Comparison of ENCODE assay signal across 8 cellular contexts in the genomic region with DNA sequence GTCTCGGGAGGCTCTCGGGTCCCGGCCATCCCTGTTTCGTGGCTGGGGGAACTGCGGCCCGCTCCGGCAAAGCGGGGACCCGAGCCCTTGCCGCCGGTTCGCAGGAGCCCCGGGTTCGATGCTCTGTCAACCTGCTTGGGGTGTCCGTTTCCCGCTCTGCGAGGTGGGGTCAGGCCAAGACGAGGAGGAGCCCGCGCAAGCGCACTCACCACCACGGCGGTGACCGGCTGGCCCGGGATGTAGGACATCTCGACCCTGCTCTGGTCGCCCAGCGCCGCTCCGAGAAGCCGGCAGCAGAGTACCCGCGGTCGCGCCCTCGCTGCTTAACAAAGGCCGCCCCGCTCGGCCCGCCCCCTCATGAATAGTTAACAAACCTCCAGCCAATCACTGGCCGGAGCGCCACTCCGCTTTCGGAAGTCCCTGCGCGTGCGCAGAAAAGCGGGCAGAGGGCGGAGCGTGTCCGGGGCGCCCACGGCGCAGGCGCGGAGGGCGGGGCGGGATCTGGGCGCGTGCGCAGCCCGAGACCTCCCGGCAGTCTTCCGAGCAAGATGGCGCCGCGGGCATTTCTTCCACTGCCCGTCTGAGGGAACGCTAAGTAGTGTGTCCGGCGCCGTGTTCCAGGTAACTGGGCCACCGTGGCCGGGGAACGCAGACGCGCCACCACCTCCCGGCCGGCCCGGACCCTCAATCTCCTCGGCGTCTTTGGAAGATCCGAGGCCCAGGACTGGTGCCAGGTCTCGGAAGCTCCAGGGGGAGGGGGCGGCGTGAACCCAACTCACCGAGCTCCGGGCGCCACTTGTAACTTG. TPM values are rescaled to one million over a fixed set of nuclear protein-coding genes. Genes with fewer than 3 reads are reported as not detected.
DNase-seq lines count a peak whose midpoint lies in the region; ATAC-seq and TF ChIP-seq lines count a peak whose summit lies in the region.

A gene (plus strand): TSS at position 534 of the 806 bp plus-strand sequence. CDS start 335 bp downstream, outside the sequence.
A gene with protein sequence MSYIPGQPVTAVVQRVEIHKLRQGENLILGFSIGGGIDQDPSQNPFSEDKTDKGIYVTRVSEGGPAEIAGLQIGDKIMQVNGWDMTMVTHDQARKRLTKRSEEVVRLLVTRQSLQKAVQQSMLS (minus strand): TSS at position 300 of the 806 bp plus-strand sequence. CDS start 52 bp downstream, at position 248.

- H3K4me3 Mint-ChIP-seq in WTC11, result peak within 1 kb of the TSS; percentile 99

- H3F3A ChIP-seq in smooth muscle cell (ENCODE audit: low read depth), result peaks cover 6% of the 10 kb centered on the region

- peaks cover 9% of the 10 kb centered on the region for H3K4me1 ChIP-seq in smooth muscle cell (ENCODE audit: low read depth)

- peaks cover 53% of the 10 kb centered on the region for H4K20me1 ChIP-seq in smooth muscle cell (ENCODE audit: low read depth)

- H3K4me3 ChIP-seq in AG04449 (ENCODE audit: low read depth, low read length) (peak within 1 kb of the TSS; percentile 99), cardiac fibroblast (replicated peaks in 1 of 2; ENCODE audit: low read depth in 2 of 2, low read length in 2 of 2) (peak within 1 kb of the TSS; percentile 97 to 98), smooth muscle cell (peak within 1 kb of the TSS; percentile 69)

- DNase-seq in AG04449 (ENCODE audit: low read depth, low spot score) (peak; percentile 73), NCI-H226 (peak; percentile 90), WTC11 (ENCODE audit: low spot score) (peak; percentile 99), cardiac fibroblast (ENCODE audit: low read depth in 2 of 2) (peak; percentile 98 to 99), iPS-NIHi7 (ENCODE audit: extremely low spot score) (peak; percentile 99), smooth muscle cell (lab: John Stamatoyannopoulos, UW; ENCODE audit: unreplicated experiment) (peak; percentile 97)

- H3K9me3 ChIP-seq in smooth muscle cell (replicated peaks; ENCODE audit: low read depth), result no peaks in the 10 kb centered on the region

- H3K4me1 Mint-ChIP-seq in WTC11, result peaks cover 20% of the 10 kb centered on the region

- peaks cover 18% of the 10 kb centered on the region for H3K36me3 Mint-ChIP-seq in WTC11

- POLR2A ChIA-PET in AG04449 (lab: Yijun Ruan, JAX), result interaction anchor here (0.6 to 2.3 kb wide), 13 partner anchors 9 to 222 kb away, joined by 3 to 13 read pairs (median 5); a partner anchor contains a TSS
- POLR2A ChIA-PET in WTC11 (lab: Charles Lee), result interaction anchor here (0.6 to 1.0 kb wide), 3 partner anchors 9 to 84 kb away, joined by 3 to 4 read pairs (median 3); a partner anchor contains a TSS

- H3K36me3 ChIP-seq in smooth muscle cell (ENCODE audit: low read depth), result no peaks in the 10 kb centered on the region

- no peaks in the 10 kb centered on the region for H3K27me3 ChIP-seq in smooth muscle cell (ENCODE audit: low read depth)

- peak within 1 kb of the TSS; percentile 57 for H2AFZ ChIP-seq in smooth muscle cell (ENCODE audit: low read depth)

- H3K4me2 ChIP-seq in smooth muscle cell, result peak within 1 kb of the TSS; percentile 93

- TF ChIP-seq CTCF in AG04449 (IDR thresholded peaks at IDR 0.05; ENCODE audit: insufficient read depth, low read length, missing control alignments) (no peak), WTC11 (IDR thresholded peaks at IDR 0.05) (no peak), cardiac fibroblast (IDR thresholded peaks at IDR 0.05; ENCODE audit: low read depth, low read length) (no peak), smooth muscle cell (IDR thresholded peaks at IDR 0.05; ENCODE audit: borderline replicate concordance, insufficient read depth, poor library complexity, severe bottlenecking) (no peak)

- peak within 1 kb of the TSS; percentile 97 for H3K27ac ChIP-seq in smooth muscle cell (ENCODE audit: low read depth)

- H3K27me3 Mint-ChIP-seq in WTC11 (ENCODE audit: low read depth), result no peaks in the 10 kb centered on the region

- ATAC-seq in GM18907 (IDR thresholded peaks at IDR 0.05; ENCODE audit: unreplicated experiment) (peak; percentile 83), HG03159 (IDR thresholded peaks at IDR 0.05; ENCODE audit: unreplicated experiment) (peak; percentile 83), WTC11 (peak; percentile 94)

- no peaks in the 10 kb centered on the region for H3K9me3 Mint-ChIP-seq in WTC11

- H3K9ac ChIP-seq in smooth muscle cell (ENCODE audit: low read depth), result peak within 1 kb of the TSS; percentile 96

- H3K27ac Mint-ChIP-seq in WTC11, result peak within 1 kb of the TSS; percentile 96

- CTCF ChIA-PET in AG04449 (lab: Yijun Ruan, JAX) (no interaction called here), WTC11 (lab: Charles Lee) (interaction anchor here (0.7 to 3.2 kb wide), 4 partner anchors 15 to 178 kb away, joined by 3 to 20 read pairs (median 7); a partner anchor contains a TSS)

- H3K79me2 ChIP-seq in smooth muscle cell (ENCODE audit: low read depth), result peaks cover 42% of the 10 kb centered on the region

- under 1% methylated on average over 85 of the region's 89 CpGs for WGBS in smooth muscle cell (ENCODE audit: low lambda C conversion rate)

TF ChIP-seq in WTC11, 78 proteins besides CTCF, POLR2A, EP300 and RAD21 (continues in another document):
- TF ChIP-seq, protein P1, sequence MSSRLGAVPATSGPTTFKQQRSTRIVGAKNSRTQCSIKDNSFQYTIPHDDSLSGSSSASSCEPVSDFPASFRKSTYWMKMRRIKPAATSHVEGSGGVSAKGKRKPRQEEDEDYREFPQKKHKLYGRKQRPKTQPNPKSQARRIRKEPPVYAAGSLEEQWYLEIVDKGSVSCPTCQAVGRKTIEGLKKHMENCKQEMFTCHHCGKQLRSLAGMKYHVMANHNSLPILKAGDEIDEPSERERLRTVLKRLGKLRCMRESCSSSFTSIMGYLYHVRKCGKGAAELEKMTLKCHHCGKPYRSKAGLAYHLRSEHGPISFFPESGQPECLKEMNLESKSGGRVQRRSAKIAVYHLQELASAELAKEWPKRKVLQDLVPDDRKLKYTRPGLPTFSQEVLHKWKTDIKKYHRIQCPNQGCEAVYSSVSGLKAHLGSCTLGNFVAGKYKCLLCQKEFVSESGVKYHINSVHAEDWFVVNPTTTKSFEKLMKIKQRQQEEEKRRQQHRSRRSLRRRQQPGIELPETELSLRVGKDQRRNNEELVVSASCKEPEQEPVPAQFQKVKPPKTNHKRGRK (CRISPR knock-in tag; IDR thresholded peaks at IDR 0.05; ENCODE audit: borderline replicate concordance), result no peak
- TF ChIP-seq, protein P2, sequence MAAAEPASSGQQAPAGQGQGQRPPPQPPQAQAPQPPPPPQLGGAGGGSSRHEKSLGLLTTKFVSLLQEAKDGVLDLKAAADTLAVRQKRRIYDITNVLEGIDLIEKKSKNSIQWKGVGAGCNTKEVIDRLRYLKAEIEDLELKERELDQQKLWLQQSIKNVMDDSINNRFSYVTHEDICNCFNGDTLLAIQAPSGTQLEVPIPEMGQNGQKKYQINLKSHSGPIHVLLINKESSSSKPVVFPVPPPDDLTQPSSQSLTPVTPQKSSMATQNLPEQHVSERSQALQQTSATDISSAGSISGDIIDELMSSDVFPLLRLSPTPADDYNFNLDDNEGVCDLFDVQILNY (CRISPR knock-in tag; IDR thresholded peaks at IDR 0.05), result peak; percentile 82
- TF ChIP-seq FOXP1 (CRISPR knock-in tag; IDR thresholded peaks at IDR 0.05; ENCODE audit: borderline replicate concordance), result peak; percentile 28; the same call in 1 of the 2 replicates
- TF ChIP-seq, protein P3, sequence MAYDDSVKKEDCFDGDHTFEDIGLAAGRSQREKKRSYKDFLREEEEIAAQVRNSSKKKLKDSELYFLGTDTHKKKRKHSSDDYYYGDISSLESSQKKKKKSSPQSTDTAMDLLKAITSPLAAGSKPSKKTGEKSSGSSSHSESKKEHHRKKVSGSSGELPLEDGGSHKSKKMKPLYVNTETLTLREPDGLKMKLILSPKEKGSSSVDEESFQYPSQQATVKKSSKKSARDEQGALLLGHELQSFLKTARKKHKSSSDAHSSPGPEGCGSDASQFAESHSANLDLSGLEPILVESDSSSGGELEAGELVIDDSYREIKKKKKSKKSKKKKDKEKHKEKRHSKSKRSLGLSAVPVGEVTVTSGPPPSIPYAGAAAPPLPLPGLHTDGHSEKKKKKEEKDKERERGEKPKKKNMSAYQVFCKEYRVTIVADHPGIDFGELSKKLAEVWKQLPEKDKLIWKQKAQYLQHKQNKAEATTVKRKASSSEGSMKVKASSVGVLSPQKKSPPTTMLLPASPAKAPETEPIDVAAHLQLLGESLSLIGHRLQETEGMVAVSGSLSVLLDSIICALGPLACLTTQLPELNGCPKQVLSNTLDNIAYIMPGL (CRISPR knock-in tag; IDR thresholded peaks at IDR 0.05), result peak; percentile 50; the same call in 1 of the 2 replicates
- TF ChIP-seq, protein P4, sequence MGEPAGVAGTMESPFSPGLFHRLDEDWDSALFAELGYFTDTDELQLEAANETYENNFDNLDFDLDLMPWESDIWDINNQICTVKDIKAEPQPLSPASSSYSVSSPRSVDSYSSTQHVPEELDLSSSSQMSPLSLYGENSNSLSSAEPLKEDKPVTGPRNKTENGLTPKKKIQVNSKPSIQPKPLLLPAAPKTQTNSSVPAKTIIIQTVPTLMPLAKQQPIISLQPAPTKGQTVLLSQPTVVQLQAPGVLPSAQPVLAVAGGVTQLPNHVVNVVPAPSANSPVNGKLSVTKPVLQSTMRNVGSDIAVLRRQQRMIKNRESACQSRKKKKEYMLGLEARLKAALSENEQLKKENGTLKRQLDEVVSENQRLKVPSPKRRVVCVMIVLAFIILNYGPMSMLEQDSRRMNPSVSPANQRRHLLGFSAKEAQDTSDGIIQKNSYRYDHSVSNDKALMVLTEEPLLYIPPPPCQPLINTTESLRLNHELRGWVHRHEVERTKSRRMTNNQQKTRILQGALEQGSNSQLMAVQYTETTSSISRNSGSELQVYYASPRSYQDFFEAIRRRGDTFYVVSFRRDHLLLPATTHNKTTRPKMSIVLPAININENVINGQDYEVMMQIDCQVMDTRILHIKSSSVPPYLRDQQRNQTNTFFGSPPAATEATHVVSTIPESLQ (CRISPR knock-in tag; IDR thresholded peaks at IDR 0.05), result no peak
- TF ChIP-seq ZNF219 (CRISPR knock-in tag; IDR thresholded peaks at IDR 0.05; ENCODE audit: borderline replicate concordance), result no peak; the same call in 1 of the 2 replicates
- TF ChIP-seq ATF1 (CRISPR knock-in tag; IDR thresholded peaks at IDR 0.05), result no peak; the same call in 1 of the 2 replicates
- TF ChIP-seq JUN (CRISPR knock-in tag; IDR thresholded peaks at IDR 0.05), result no peak
- TF ChIP-seq, protein P5, sequence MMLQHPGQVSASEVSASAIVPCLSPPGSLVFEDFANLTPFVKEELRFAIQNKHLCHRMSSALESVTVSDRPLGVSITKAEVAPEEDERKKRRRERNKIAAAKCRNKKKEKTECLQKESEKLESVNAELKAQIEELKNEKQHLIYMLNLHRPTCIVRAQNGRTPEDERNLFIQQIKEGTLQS (CRISPR knock-in tag; conservative IDR thresholded peaks at IDR 0.05), result no peak
- peak; percentile 73; the same call in 1 of the 2 replicates for TF ChIP-seq ZNF138 (CRISPR knock-in tag; conservative IDR thresholded peaks at IDR 0.05)
- TF ChIP-seq MXD4 (CRISPR knock-in tag; IDR thresholded peaks at IDR 0.05; ENCODE audit: borderline replicate concordance), result no peak

RNA-seq across cellular contexts. Expression of the first gene that starts in this region (rescaled TPM):
- total RNA-seq in WTC11 (2021), result 81.2 to 89.7 TPM (median 86.0 TPM) in 3 replicates
- total RNA-seq in smooth muscle cell, result 59.7 and 64.1 TPM in 2 replicates
- 123 and 143 TPM in 2 replicates for polyA plus RNA-seq in smooth muscle cell

RNA-seq across cellular contexts. Expression of the second gene that starts in this region (rescaled TPM):
- 71.9 to 76.9 TPM (median 76.2 TPM) in 3 replicates for total RNA-seq in WTC11 (2021)
- 115 and 127 TPM in 2 replicates for total RNA-seq in smooth muscle cell
- polyA plus RNA-seq in smooth muscle cell, result 248 and 295 TPM in 2 replicates

Comparison
In these comparisons a context has a peak if more than half of its experiments do, and no peak if none do; other contexts are left out.
1. Peak in every context shown above with its lines: DNase-seq, ATAC-seq, H3K4me3 ChIP-seq and H3K27ac ChIP-seq.